ENCODE assay signal across 19 cellular contexts in genomic region chr12:31833541-31833840, GRCh38.
DNase-seq lines count a peak whose midpoint lies in the region; ATAC-seq lines count a peak whose summit lies in the region.
"Had no signal": no experiment of that assay in that cellular context is flagged by ENCODE, and none has a peak within 500 bp of the region (broad histone marks: within the 10 kb centered on the region; RNA-seq: fewer than 3 reads in every experiment).

No MANE protein-coding gene starts in this region.

- POLR2A ChIA-PET in naive thymus-derived CD8-positive, alpha-beta T cell (lab: Charles Lee) = interaction anchor here (1.4 to 2.5 kb wide), 3 partner anchors 57 to 104 kb away, joined by 5 to 13 read pairs (median 6); partner anchors contain the start of gene AMN1

- H3K36me3 ChIP-seq in BLaER1 treated with 17β-estradiol and CSF1 and Interleukin-3, amounts not matched to agents 10 nM and 100 nM = peaks cover 0 to 12% (median 0%) of the 10 kb centered on the region in 11 experiments; a peak in 4 of 22 replicates
- H3K36me3 ChIP-seq: breast epithelium, esophagus squamous epithelium, SJCRH30, vagina had no signal

- peak overlapping the region; percentile 34 to 84 (median 72) for H3K4me2 ChIP-seq in BLaER1 treated with 17β-estradiol and CSF1 and Interleukin-3, amounts not matched to agents 10 nM and 100 nM

- peak overlapping the region; percentile 72 to 93 (median 83) for H3K27ac ChIP-seq in BLaER1 treated with 17β-estradiol and CSF1 and Interleukin-3, amounts not matched to agents 10 nM and 100 nM
- H3K27ac ChIP-seq: breast epithelium, SJCRH30, vagina had no signal

- ATAC-seq in naive thymus-derived CD8-positive, alpha-beta T cell = no peak
- ATAC-seq in HG03097 (IDR thresholded peaks at IDR 0.05; ENCODE audit: low FRiP score, unreplicated experiment) = no peak

- peak overlapping the region; percentile 18 to 76 (median 61); a peak in 18 of 22 replicates for H3K9ac ChIP-seq in BLaER1 treated with 17β-estradiol and CSF1 and Interleukin-3, amounts not matched to agents 10 nM and 100 nM

- peak overlapping the region in 6 of 10 donors; percentile 60 to 88 (median 80) for H3K27ac Mint-ChIP-seq in naive thymus-derived CD8-positive, alpha-beta T cell

- DNase-seq in HCEC 1CT (peak; percentile 1), amniotic epithelial cell (ENCODE audit: low read depth) (peak; percentile 18), ecto neural progenitor cell (ENCODE audit: low spot score) (no peak)
- no peak for DNase-seq in naive thymus-derived CD8-positive, alpha-beta T cell
- DNase-seq in activated CD8-positive, alpha-beta memory T cell treated with anti-CD3 and anti-CD28 coated beads, Interleukin-2, amount 50 U/mL, for 4 hours = no peak
- DNase-seq in activated T-cell treated with anti-CD3 and anti-CD28 coated beads, Interleukin-2, amount 50 U/mL, for 48 hours = no peak
- DNase-seq: activated naive CD4-positive, alpha-beta T cell treated with anti-CD3 and anti-CD28 coated beads, Interleukin-2, amount 10 ng/mL, durations not matched to agents 7 days and 5 days; activated T-cell treated with anti-CD3 and anti-CD28 coated beads for 4 hours; Caco-2; dorsolateral prefrontal cortex; esophagus squamous epithelium; NCI-H2081; NCI-H510A treated with DMSO at 0.1 percent for 48 hours; retina; SJCRH30 had no signal

- peak overlapping the region in 1 of 10 donors; percentile 2 for H3K4me3 Mint-ChIP-seq in naive thymus-derived CD8-positive, alpha-beta T cell
- H3K4me3 Mint-ChIP-seq: activated naive CD4-positive, alpha-beta T cell treated with anti-CD3 and anti-CD28 coated beads, Interleukin-2, amount 10 ng/mL, durations not matched to agents 7 days and 5 days had no signal

- no peaks in the 10 kb centered on the region for H4K20me1 ChIP-seq in BLaER1 treated with 17β-estradiol and CSF1 and Interleukin-3, amounts not matched to agents 10 nM and 100 nM

- no peaks in the 10 kb centered on the region for H3K27me3 Mint-ChIP-seq in naive thymus-derived CD8-positive, alpha-beta T cell
- H3K27me3 Mint-ChIP-seq: activated naive CD4-positive, alpha-beta T cell treated with anti-CD3 and anti-CD28 coated beads, Interleukin-2, amount 10 ng/mL, durations not matched to agents 7 days and 5 days had no signal

- peaks cover 90 to 99% (median 94%) of the 10 kb centered on the region in 11 experiments for H3K9me3 ChIP-seq in BLaER1 treated with 17β-estradiol and CSF1 and Interleukin-3, amounts not matched to agents 10 nM and 100 nM (replicated peaks in 1 of 11)
- H3K9me3 ChIP-seq: SJCRH30, vagina had no signal

- peak overlapping the region in 5 of 10 experiments; percentile 11 to 57 (median 29); a peak in 7 of 20 replicates for H3K4me3 ChIP-seq in BLaER1 treated with 17β-estradiol and CSF1 and Interleukin-3, amounts not matched to agents 10 nM and 100 nM
- H3K4me3 ChIP-seq: breast epithelium, dorsolateral prefrontal cortex, esophagus squamous epithelium, SJCRH30, vagina had no signal

- H3K4me1 Mint-ChIP-seq in naive thymus-derived CD8-positive, alpha-beta T cell = peaks cover 14 to 71% (median 54%) of the 10 kb centered on the region in 4 donors

- H3K4me1 ChIP-seq in BLaER1 treated with 17β-estradiol and CSF1 and Interleukin-3, amounts not matched to agents 10 nM and 100 nM = peaks cover 24 to 47% (median 35%) of the 10 kb centered on the region in 10 experiments
- H3K4me1 ChIP-seq: breast epithelium, Caco-2, SJCRH30, vagina had no signal

- no peaks in the 10 kb centered on the region for H3K27me3 ChIP-seq in BLaER1 treated with 17β-estradiol and CSF1 and Interleukin-3, amounts not matched to agents 10 nM and 100 nM
- H3K27me3 ChIP-seq: breast epithelium, dorsolateral prefrontal cortex, esophagus squamous epithelium, SJCRH30, vagina had no signal

- H3K36me3 Mint-ChIP-seq in naive thymus-derived CD8-positive, alpha-beta T cell = peaks cover 0 to 22% (median 20%) of the 10 kb centered on the region in 3 donors

- peaks cover 0 to 52% (median 11%) of the 10 kb centered on the region in 9 donors for H3K9me3 Mint-ChIP-seq in naive thymus-derived CD8-positive, alpha-beta T cell

Comparison
In these comparisons a context has a peak if more than half of its experiments do, and no peak if none do; other contexts are left out.
1. DNase-seq: peak in HCEC 1CT (single experiment) and amniotic epithelial cell (single experiment); none in naive thymus-derived CD8-positive, alpha-beta T cell (0 of 10), activated CD8-positive, alpha-beta memory T cell treated with anti-CD3 and anti-CD28 coated beads, Interleukin-2, amount 50 U/mL, for 4 hours (single experiment), ecto neural progenitor cell (single experiment) and activated T-cell treated with anti-CD3 and anti-CD28 coated beads, Interleukin-2, amount 50 U/mL, for 48 hours (0 of 2).